In genomic region chr2:48357351-48357750, GRCh38 we compare ENCODE assay signal across 11 cellular contexts. TPM values are rescaled to one million over a fixed set of nuclear protein-coding genes. Genes with fewer than 3 reads are reported as not detected.
DNase-seq lines count a peak whose midpoint lies in the region; ATAC-seq and TF ChIP-seq lines count a peak whose summit lies in the region.
"Had no signal": no experiment of that assay in that cellular context is flagged by ENCODE, and none has a peak within 500 bp of the region (broad histone marks: within the 10 kb centered on the region; RNA-seq: fewer than 3 reads in every experiment).

No MANE protein-coding gene starts in this region.

- no peak for TF ChIP-seq CTCF in CD8-positive, alpha-beta T cell (IDR thresholded peaks at IDR 0.05)
- no peak for TF ChIP-seq CTCF in BE2C (IDR thresholded peaks at IDR 0.05; ENCODE audit: low read depth, low read length)

- no peak overlapping the region for H3K4me3 ChIP-seq in CD8-positive, alpha-beta T cell (ENCODE audit: low read depth, low read length)
- H3K4me3 ChIP-seq in BE2C (ENCODE audit: low read depth, low read length): no peak overlapping the region
- H3K4me3 ChIP-seq: SJSA1 had no signal

- H3K4me1 Mint-ChIP-seq in CD8-positive, alpha-beta T cell (ENCODE audit: low read depth): peaks cover 73% of the 10 kb centered on the region
- peaks cover 62% of the 10 kb centered on the region for H3K4me1 Mint-ChIP-seq in activated CD8-positive, alpha-beta T cell treated with anti-CD3 and anti-CD28 coated beads, Interleukin-2, amount 10 ng/mL, durations not matched to agents 7 days and 5 days (ENCODE audit: low read depth)
- H3K4me1 Mint-ChIP-seq in naive thymus-derived CD8-positive, alpha-beta T cell: peaks cover 26 to 77% (median 62%) of the 10 kb centered on the region in 4 donors

- DNase-seq in CD8-positive, alpha-beta T cell: no peak
- DNase-seq in activated CD8-positive, alpha-beta T cell treated with anti-CD3 and anti-CD28 coated beads, Interleukin-2, amount 10 ng/mL, durations not matched to agents 7 days and 5 days: no peak
- no peak for DNase-seq in naive thymus-derived CD8-positive, alpha-beta T cell
- DNase-seq in BE2C (no peak), ecto neural progenitor cell (ENCODE audit: low spot score) (no peak)
- DNase-seq: Caco-2, retina, substantia nigra had no signal

- H3K27me3 Mint-ChIP-seq in CD8-positive, alpha-beta T cell (ENCODE audit: low read depth): no peaks in the 10 kb centered on the region
- no peaks in the 10 kb centered on the region for H3K27me3 Mint-ChIP-seq in activated CD8-positive, alpha-beta T cell treated with anti-CD3 and anti-CD28 coated beads, Interleukin-2, amount 10 ng/mL, durations not matched to agents 7 days and 5 days (ENCODE audit: low read depth)
- no peaks in the 10 kb centered on the region for H3K27me3 Mint-ChIP-seq in naive thymus-derived CD8-positive, alpha-beta T cell

- H3K27ac ChIP-seq in CD8-positive, alpha-beta T cell (ENCODE audit: low read depth, low read length): peak overlapping the region; percentile 64
- H3K27ac ChIP-seq: SJSA1 had no signal

- H3K27me3 ChIP-seq in CD8-positive, alpha-beta T cell (ENCODE audit: insufficient read depth, low read length): no peaks in the 10 kb centered on the region
- H3K27me3 ChIP-seq in BE2C: no peaks in the 10 kb centered on the region
- H3K27me3 ChIP-seq: SJSA1 had no signal

- H3K9me3 ChIP-seq in CD8-positive, alpha-beta T cell (ENCODE audit: low read length): no peaks in the 10 kb centered on the region
- H3K9me3 ChIP-seq in BE2C: no peaks in the 10 kb centered on the region
- H3K9me3 ChIP-seq: Caco-2, SJSA1 had no signal

- H3K36me3 ChIP-seq in CD8-positive, alpha-beta T cell (ENCODE audit: insufficient read depth, low read length): no peaks in the 10 kb centered on the region
- no peaks in the 10 kb centered on the region for H3K36me3 ChIP-seq in BE2C

- POLR2A ChIA-PET in CD8-positive, alpha-beta T cell (lab: Charles Lee): no interaction called here
- POLR2A ChIA-PET in activated CD8-positive, alpha-beta T cell treated with anti-CD3 and anti-CD28 coated beads, Interleukin-2, amount 10 ng/mL, durations not matched to agents 7 days and 5 days (lab: Charles Lee): no interaction called here
- POLR2A ChIA-PET in naive thymus-derived CD8-positive, alpha-beta T cell (lab: Charles Lee): interaction anchor here (0.9 kb wide), 1 partner anchor 497 kb away, joined by 5 read pairs; no protein-coding TSS in a partner anchor

- peaks cover 31% of the 10 kb centered on the region for H3K36me3 Mint-ChIP-seq in CD8-positive, alpha-beta T cell
- peaks cover 67% of the 10 kb centered on the region for H3K36me3 Mint-ChIP-seq in activated CD8-positive, alpha-beta T cell treated with anti-CD3 and anti-CD28 coated beads, Interleukin-2, amount 10 ng/mL, durations not matched to agents 7 days and 5 days (ENCODE audit: low read depth)
- peaks cover 0 to 29% (median 8%) of the 10 kb centered on the region in 3 donors for H3K36me3 Mint-ChIP-seq in naive thymus-derived CD8-positive, alpha-beta T cell

- H3K27ac Mint-ChIP-seq in CD8-positive, alpha-beta T cell: peak overlapping the region; percentile 94
- H3K27ac Mint-ChIP-seq in activated CD8-positive, alpha-beta T cell treated with anti-CD3 and anti-CD28 coated beads, Interleukin-2, amount 10 ng/mL, durations not matched to agents 7 days and 5 days: peak overlapping the region; percentile 94
- H3K27ac Mint-ChIP-seq in naive thymus-derived CD8-positive, alpha-beta T cell: peak overlapping the region; percentile 92 to 97 (median 94)

- peaks cover 42% of the 10 kb centered on the region for H3K4me1 ChIP-seq in CD8-positive, alpha-beta T cell (ENCODE audit: insufficient read depth, low read length)
- H3K4me1 ChIP-seq in BE2C: no peaks in the 10 kb centered on the region

- no peaks in the 10 kb centered on the region for H3K9me3 Mint-ChIP-seq in CD8-positive, alpha-beta T cell
- peaks cover 11% of the 10 kb centered on the region for H3K9me3 Mint-ChIP-seq in activated CD8-positive, alpha-beta T cell treated with anti-CD3 and anti-CD28 coated beads, Interleukin-2, amount 10 ng/mL, durations not matched to agents 7 days and 5 days (ENCODE audit: insufficient read depth)
- peaks cover 0 to 4% (median 0%) of the 10 kb centered on the region in 9 donors for H3K9me3 Mint-ChIP-seq in naive thymus-derived CD8-positive, alpha-beta T cell

- peak; percentile 11 for ATAC-seq in CD8-positive, alpha-beta T cell
- ATAC-seq in HG02981 (IDR thresholded peaks at IDR 0.05; ENCODE audit: unreplicated experiment): peak; percentile 17
- ATAC-seq in activated CD8-positive, alpha-beta T cell treated with anti-CD3 and anti-CD28 coated beads, Interleukin-2, amount 10 ng/mL, durations not matched to agents 7 days and 5 days: peak; percentile 34
- ATAC-seq in naive thymus-derived CD8-positive, alpha-beta T cell: no peak
- no peak for ATAC-seq in GM21529 (IDR thresholded peaks at IDR 0.05; ENCODE audit: unreplicated experiment)

- CTCF ChIA-PET in CD8-positive, alpha-beta T cell (lab: Charles Lee): interaction anchor here (0.6 to 1.1 kb wide), 2 partner anchors 192 to 515 kb away, joined by 3 read pairs; no protein-coding TSS in a partner anchor
- CTCF ChIA-PET in activated CD8-positive, alpha-beta T cell treated with anti-CD3 and anti-CD28 coated beads, Interleukin-2, amount 10 ng/mL, durations not matched to agents 7 days and 5 days (lab: Charles Lee): no interaction called here

- H3K4me3 Mint-ChIP-seq in CD8-positive, alpha-beta T cell: peak overlapping the region; percentile 62
- H3K4me3 Mint-ChIP-seq in activated CD8-positive, alpha-beta T cell treated with anti-CD3 and anti-CD28 coated beads, Interleukin-2, amount 10 ng/mL, durations not matched to agents 7 days and 5 days: peak overlapping the region; percentile 69
- H3K4me3 Mint-ChIP-seq in naive thymus-derived CD8-positive, alpha-beta T cell: peak overlapping the region; percentile 48 to 80 (median 74)

- intact Hi-C loops in CD8-positive, alpha-beta T cell (cut with DNase I, micrococcal nuclease): loop anchor here in 1 of 2 experiments (1.0 to 5.0 kb wide), 2 partner anchors 41 to 65 kb away; no protein-coding TSS in a partner anchor

RNA-seq across cellular contexts. Expression of gene FOXN2, which starts 42.9 kb away (rescaled TPM):
- 10 to 100 TPM; 32.0 to 36.6 TPM for total RNA-seq in CD8-positive, alpha-beta T cell
- 10 to 100 TPM; 60.3 to 61.7 TPM for total RNA-seq in activated CD8-positive, alpha-beta T cell treated with anti-CD3 and anti-CD28 coated beads, Interleukin-2, amount 10 ng/mL, durations not matched to agents 7 days and 5 days
- 10 to 100 TPM; 46.5 to 51.9 TPM for total RNA-seq in naive thymus-derived CD8-positive, alpha-beta T cell
- 10 to 100 TPM; 29.3 to 38.1 (median 31.5) TPM for polyA plus RNA-seq in naive thymus-derived CD8-positive, alpha-beta T cell
- polyA plus RNA-seq in BE2C (2012; ENCODE audit: insufficient read depth, insufficient read length, low read depth): 6.3 TPM

Comparison
In these comparisons a context has a peak if more than half of its experiments do, and no peak if none do; other contexts are left out.
1. ATAC-seq: peak in CD8-positive, alpha-beta T cell (single experiment), HG02981 (single experiment) and activated CD8-positive, alpha-beta T cell treated with anti-CD3 and anti-CD28 coated beads, Interleukin-2, amount 10 ng/mL, durations not matched to agents 7 days and 5 days (single experiment); none in naive thymus-derived CD8-positive, alpha-beta T cell (0 of 2) and GM21529 (single experiment).
2. Peak in every context shown above with its lines, with median percentiles within 50 percentile points of each other: H3K27ac Mint-ChIP-seq and H3K4me3 Mint-ChIP-seq.